In the genomic region with DNA sequence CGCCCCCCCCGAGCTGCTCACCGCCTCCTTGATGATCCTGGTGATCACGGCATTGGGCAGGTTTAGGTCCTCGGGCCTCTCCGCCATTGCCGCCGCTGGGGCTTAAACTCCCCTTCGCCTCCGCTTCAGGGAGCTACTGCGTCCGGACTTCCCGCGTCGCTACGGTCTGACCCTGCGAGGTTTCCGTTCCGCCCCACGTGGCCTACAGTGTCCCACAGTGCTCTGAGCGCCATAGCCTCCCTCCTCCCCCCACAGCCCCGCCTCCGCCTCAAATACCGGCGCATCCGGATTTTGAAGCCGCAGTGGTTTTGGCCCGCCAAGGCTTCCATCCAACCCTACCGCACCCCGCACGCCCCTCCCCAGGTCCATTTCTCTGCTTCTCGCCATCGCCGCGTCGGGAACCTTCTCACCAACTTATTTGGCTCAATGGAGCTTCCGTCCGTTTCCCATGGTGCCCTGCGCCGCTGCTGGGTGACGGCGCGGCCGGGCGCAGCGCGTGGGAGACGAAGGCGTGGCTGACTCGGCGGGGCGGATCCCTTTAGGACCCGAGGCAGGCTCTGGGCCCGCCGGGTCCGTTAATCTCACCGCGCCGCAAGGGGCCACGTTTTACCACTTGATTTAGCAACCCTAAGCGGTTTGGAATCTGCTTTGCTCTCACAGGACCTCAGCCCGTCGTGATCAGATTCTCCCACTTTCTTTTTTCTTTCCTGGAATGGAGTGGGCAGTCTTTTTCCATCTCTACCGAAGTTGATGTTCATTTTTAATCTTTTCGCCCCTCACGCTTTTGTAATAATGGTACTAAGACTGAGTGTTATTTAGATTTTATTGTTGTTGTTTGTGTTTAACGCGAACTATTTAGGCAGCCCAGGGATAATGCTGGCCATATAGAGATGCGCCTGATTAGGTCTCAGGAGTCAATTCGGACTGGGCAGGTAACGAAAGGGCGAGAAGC, we compare ENCODE assay signal across 7 cellular contexts. TPM values are rescaled to one million over a fixed set of nuclear protein-coding genes. Genes with fewer than 3 reads are reported as not detected.
DNase-seq lines count a peak whose midpoint lies in the region; ATAC-seq, FAIRE-seq and TF ChIP-seq lines count a peak whose summit lies in the region.

TSS of gene C9orf43 (plus strand) at position 541 of the 952 bp plus-strand sequence. CDS start 2,747 bp downstream, outside the sequence.
TSS of gene POLE3 (minus strand) at position 469 of the 952 bp plus-strand sequence. CDS start at position 87, 382 bp downstream.

- H3K4me1 ChIP-seq in hepatocyte (ENCODE audit: insufficient read depth) = no peaks in the 10 kb centered on the region

- H3K27me3 ChIP-seq in hepatocyte = no peaks in the 10 kb centered on the region

- H3K36me3 ChIP-seq in hepatocyte (replicated peaks; ENCODE audit: insufficient read depth, low read depth) = no peaks in the 10 kb centered on the region

- H3K4me3 ChIP-seq in astrocyte of the cerebellum (ENCODE audit: low read depth, low read length) = peak within 1 kb of the TSS; percentile 94
- peak within 1 kb of the TSS; percentile 60 for H3K4me3 ChIP-seq in hepatocyte

- in situ Hi-C loops in astrocyte of the cerebellum (cut with HindIII; ENCODE audit: low sequenced_read_pairs) = no loop called here

- FAIRE-seq in GM18507 (lab: Jason Lieb, UNC) = peak; percentile 90

- peak; percentile 93 for ATAC-seq in HG02973 (IDR thresholded peaks at IDR 0.05; ENCODE audit: unreplicated experiment)

- TF ChIP-seq CTCF in astrocyte of the cerebellum (IDR thresholded peaks at IDR 0.05; ENCODE audit: low read depth, low read length, missing control alignments) = no peak
- TF ChIP-seq CTCF in hepatocyte (IDR thresholded peaks at IDR 0.05; ENCODE audit: poor library complexity) = no peak

- WGBS in hepatocyte (ENCODE audit: low lambda C conversion rate, missing lambda C conversion rate) = 1% methylated on average over 61 of the region's 72 CpGs

- no peaks in the 10 kb centered on the region for H3K9me2 ChIP-seq in hepatocyte (replicated peaks; ENCODE audit: insufficient read depth)

- peaks cover 18% of the 10 kb centered on the region for H3K79me2 ChIP-seq in hepatocyte

- peak within 1 kb of the TSS; percentile 97 for H3K27ac ChIP-seq in hepatocyte

- no peaks in the 10 kb centered on the region for H3K9me3 ChIP-seq in hepatocyte (ENCODE audit: low read depth)

- DNase-seq in GM18507 (ENCODE audit: extremely low spot score, insufficient read length, low read depth) (peak; percentile 78), NCI-H1930 (lab: John Stamatoyannopoulos, UW) (peak; percentile 90 to 93), T-helper 22 cell (ENCODE audit: low read depth) (peak; percentile 88), astrocyte of the cerebellum (ENCODE audit: low read depth) (peak; percentile 90), hepatocyte (ENCODE audit: low spot score) (peak; percentile 98), renal cortical epithelial cell (ENCODE audit: low read depth) (peak; percentile 83)

- peak within 1 kb of the TSS; percentile 99 for H3K4me2 ChIP-seq in hepatocyte

- peak within 1 kb of the TSS; percentile 82 for H2AFZ ChIP-seq in hepatocyte

- H4K20me1 ChIP-seq in hepatocyte (ENCODE audit: insufficient read depth, poor library complexity, severe bottlenecking) = no peaks in the 10 kb centered on the region

RNA-seq across cellular contexts. Expression of gene C9orf43, which starts in this region (rescaled TPM):
- total RNA-seq in hepatocyte (0.36 and 0.53 TPM in 2 replicates), renal cortical epithelial cell (0.35 and 0.45 TPM in 2 replicates)
- polyA plus RNA-seq in hepatocyte = 0.07 and 0.69 TPM in 2 replicates

RNA-seq across cellular contexts. Expression of gene POLE3, which starts in this region (rescaled TPM):
- total RNA-seq in hepatocyte = 32.5 and 35.3 TPM in 2 replicates
- 35.1 and 36.8 TPM in 2 replicates for polyA plus RNA-seq in hepatocyte
- total RNA-seq in renal cortical epithelial cell = 36.1 and 53.0 TPM in 2 replicates

Comparison
In these comparisons a context has a peak if more than half of its experiments do, and no peak if none do; other contexts are left out.
1. Peak in every context shown above with its lines: DNase-seq, ATAC-seq, H3K4me3 ChIP-seq and H3K27ac ChIP-seq.